In genomic region chr20:44747166-44748004, GRCh38 we compare ENCODE assay signal across 1 cellular context.
TF ChIP-seq lines count a peak whose summit lies in the region.

No MANE protein-coding gene starts in this region.

TF ChIP-seq in K562, 482 proteins besides CTCF, POLR2A, EP300 and RAD21 (continued from another document and continues in another):
- no peak for TF ChIP-seq REST (CRISPR knock-in tag; IDR thresholded peaks at IDR 0.05; ENCODE audit: low read depth)
- no peak for TF ChIP-seq NFATC3 (IDR thresholded peaks at IDR 0.05)
- no peak for TF ChIP-seq SPI1 (IDR thresholded peaks at IDR 0.05; ENCODE audit: borderline replicate concordance, low read depth, low read length)
- no peak for TF ChIP-seq ARID2 (IDR thresholded peaks at IDR 0.05)
- TF ChIP-seq JUN (IDR thresholded peaks at IDR 0.05; ENCODE audit: borderline replicate concordance, low read depth, low read length): no peak
- TF ChIP-seq JUN (CRISPR knock-in tag; IDR thresholded peaks at IDR 0.05; ENCODE audit: borderline replicate concordance): no peak
- TF ChIP-seq ZFPM2 (CRISPR knock-in tag; IDR thresholded peaks at IDR 0.05): no peak
- no peak for TF ChIP-seq ZNF175 (CRISPR knock-in tag; IDR thresholded peaks at IDR 0.05; ENCODE audit: low read depth)
- TF ChIP-seq HOXB6 (CRISPR knock-in tag; IDR thresholded peaks at IDR 0.05; ENCODE audit: borderline replicate concordance): no peak
- TF ChIP-seq DIDO1 (tag; IDR thresholded peaks at IDR 0.05; ENCODE audit: low read depth): no peak
- no peak for TF ChIP-seq PTRF (tag; IDR thresholded peaks at IDR 0.05)
- no peak for TF ChIP-seq ZFX (CRISPR knock-in tag; IDR thresholded peaks at IDR 0.05)
- peak; percentile 4; the same call in 1 of the 2 replicates for TF ChIP-seq SMAD4 (CRISPR knock-in tag; conservative IDR thresholded peaks at IDR 0.05)
- peak; percentile 37; the same call in 1 of the 2 replicates for TF ChIP-seq NBN (IDR thresholded peaks at IDR 0.05; ENCODE audit: low read depth)
- TF ChIP-seq MTF1 (CRISPR knock-in tag; IDR thresholded peaks at IDR 0.05; ENCODE audit: borderline replicate concordance): no peak
- TF ChIP-seq NFYB (IDR thresholded peaks at IDR 0.05; ENCODE audit: extremely low read depth, insufficient read length): no peak
- TF ChIP-seq MEIS2 (IDR thresholded peaks at IDR 0.05; ENCODE audit: partially characterized antibody): no peak
- TF ChIP-seq ZNF586 (CRISPR knock-in tag; conservative IDR thresholded peaks at IDR 0.05): no peak
- no peak for TF ChIP-seq ILK (tag; IDR thresholded peaks at IDR 0.05; ENCODE audit: borderline replicate concordance, low read depth)
- no peak for TF ChIP-seq POLR2AphosphoS2 (IDR thresholded peaks at IDR 0.05; ENCODE audit: low read length)
- TF ChIP-seq USF1 (CRISPR knock-in tag; IDR thresholded peaks at IDR 0.05): no peak
- no peak for TF ChIP-seq ZNF212 (CRISPR knock-in tag; IDR thresholded peaks at IDR 0.05)
- no peak for TF ChIP-seq GTF2E2 (tag; IDR thresholded peaks at IDR 0.05)
- no peak for TF ChIP-seq PHF20 (IDR thresholded peaks at IDR 0.05; ENCODE audit: partially characterized antibody)
- no peak for TF ChIP-seq ZNF224 (CRISPR knock-in tag; IDR thresholded peaks at IDR 0.05)
- no peak for TF ChIP-seq HDGF (IDR thresholded peaks at IDR 0.05)
- TF ChIP-seq POLR2B (IDR thresholded peaks at IDR 0.05; ENCODE audit: low read depth, partially characterized antibody): no peak
- TF ChIP-seq MYC (IDR thresholded peaks at IDR 0.05; ENCODE audit: low read depth, low read length): peak; percentile 74
- no peak for TF ChIP-seq MYC (CRISPR knock-in tag; IDR thresholded peaks at IDR 0.05; ENCODE audit: borderline replicate concordance, low read depth)
- no peak for TF ChIP-seq MCM7 (IDR thresholded peaks at IDR 0.05)
- peak; percentile 18; the same call in 1 of the 2 replicates for TF ChIP-seq TEAD4 (IDR thresholded peaks at IDR 0.05; ENCODE audit: low read length)
- TF ChIP-seq TEAD4 (CRISPR knock-in tag; IDR thresholded peaks at IDR 0.05; ENCODE audit: borderline replicate concordance): no peak
- no peak for TF ChIP-seq FIP1L1 (IDR thresholded peaks at IDR 0.05; ENCODE audit: low read depth, low read length, poor library complexity, severe bottlenecking)
- TF ChIP-seq MIER1 (IDR thresholded peaks at IDR 0.05; ENCODE audit: low read depth): no peak
- no peak for TF ChIP-seq CHAMP1 (IDR thresholded peaks at IDR 0.05)
- peak; percentile 82 for TF ChIP-seq CEBPG (CRISPR knock-in tag; IDR thresholded peaks at IDR 0.05)
- TF ChIP-seq CEBPG (tag; conservative IDR thresholded peaks at IDR 0.05 in 1 of 2, IDR thresholded peaks at IDR 0.05 in 1 of 2): 0 out of 4 replicates have a peak, but pooled peaks have one; percentile 28 to 34
- peak; percentile 57 for TF ChIP-seq EP400 (IDR thresholded peaks at IDR 0.05)
- TF ChIP-seq VEZF1 (CRISPR knock-in tag; IDR thresholded peaks at IDR 0.05): no peak
- TF ChIP-seq ZNF140 (CRISPR knock-in tag; IDR thresholded peaks at IDR 0.05): no peak
- no peak for TF ChIP-seq BDP1 (IDR thresholded peaks at IDR 0.05; ENCODE audit: insufficient read depth, insufficient read length)
- no peak for TF ChIP-seq TEAD2 (tag; IDR thresholded peaks at IDR 0.05)
- no peak for TF ChIP-seq MBD2 (IDR thresholded peaks at IDR 0.05; ENCODE audit: borderline replicate concordance, low read depth)
- TF ChIP-seq HMGN3 (IDR thresholded peaks at IDR 0.05; ENCODE audit: borderline replicate concordance, extremely low read depth, insufficient read length, low read depth, low read length): no peak
- TF ChIP-seq ZBED1 (IDR thresholded peaks at IDR 0.05): no peak
- no peak for TF ChIP-seq CAMTA2 (CRISPR knock-in tag; conservative IDR thresholded peaks at IDR 0.05)
- TF ChIP-seq MCM3 (IDR thresholded peaks at IDR 0.05): no peak
- TF ChIP-seq ATF2 (CRISPR knock-in tag; IDR thresholded peaks at IDR 0.05): no peak
- no peak for TF ChIP-seq TSC22D4 (tag; IDR thresholded peaks at IDR 0.05)
- no peak for TF ChIP-seq SIRT6 (IDR thresholded peaks at IDR 0.05; ENCODE audit: low read depth, low read length)
- no peak for TF ChIP-seq NUFIP1 (IDR thresholded peaks at IDR 0.05; ENCODE audit: partially characterized antibody)
- TF ChIP-seq NCOA2 (IDR thresholded peaks at IDR 0.05; ENCODE audit: partially characterized antibody in 2 of 2): no peak
- TF ChIP-seq ZNF280B (CRISPR knock-in tag; IDR thresholded peaks at IDR 0.05): no peak
- no peak for TF ChIP-seq IRF1 (CRISPR knock-in tag; IDR thresholded peaks at IDR 0.05; ENCODE audit: borderline replicate concordance)
- no peak for TF ChIP-seq ZNF280A (IDR thresholded peaks at IDR 0.05; ENCODE audit: low read depth, partially characterized antibody)
- no peak for TF ChIP-seq NR4A1 (CRISPR knock-in tag; IDR thresholded peaks at IDR 0.05)
- no peak for TF ChIP-seq NR4A1 (tag; IDR thresholded peaks at IDR 0.05)
- no peak for TF ChIP-seq CBFA2T3 (IDR thresholded peaks at IDR 0.05)
- no peak for TF ChIP-seq ILF3 (IDR thresholded peaks at IDR 0.05; ENCODE audit: borderline replicate concordance)
- 0 out of 2 replicates have a peak, but pooled peaks have one; percentile 16 for TF ChIP-seq ESRRA (IDR thresholded peaks at IDR 0.05; ENCODE audit: borderline replicate concordance, low read depth)
- TF ChIP-seq PHB (CRISPR knock-in tag; IDR thresholded peaks at IDR 0.05): no peak
- no peak; the same call in 1 of the 2 replicates for TF ChIP-seq STAG1 (CRISPR knock-in tag; IDR thresholded peaks at IDR 0.05; ENCODE audit: borderline replicate concordance)
- no peak for TF ChIP-seq ZNF146 (CRISPR knock-in tag; IDR thresholded peaks at IDR 0.05; ENCODE audit: unreplicated experiment)
- no peak for TF ChIP-seq STAT5A (IDR thresholded peaks at IDR 0.05; ENCODE audit: borderline replicate concordance, low read length)
- no peak for TF ChIP-seq TFAM (CRISPR knock-in tag; conservative IDR thresholded peaks at IDR 0.05)
- no peak for TF ChIP-seq POLR3A (IDR thresholded peaks at IDR 0.05; ENCODE audit: borderline replicate concordance, extremely low read depth, insufficient read depth, insufficient read length)
- no peak for TF ChIP-seq ZNF584 (CRISPR knock-in tag; IDR thresholded peaks at IDR 0.05; ENCODE audit: low read depth)
- TF ChIP-seq ZNF316 (IDR thresholded peaks at IDR 0.05): no peak
- TF ChIP-seq GTF2A2 (tag; IDR thresholded peaks at IDR 0.05): no peak
